Comparison of ENCODE assay signal across 28 cellular contexts in the genomic region with DNA sequence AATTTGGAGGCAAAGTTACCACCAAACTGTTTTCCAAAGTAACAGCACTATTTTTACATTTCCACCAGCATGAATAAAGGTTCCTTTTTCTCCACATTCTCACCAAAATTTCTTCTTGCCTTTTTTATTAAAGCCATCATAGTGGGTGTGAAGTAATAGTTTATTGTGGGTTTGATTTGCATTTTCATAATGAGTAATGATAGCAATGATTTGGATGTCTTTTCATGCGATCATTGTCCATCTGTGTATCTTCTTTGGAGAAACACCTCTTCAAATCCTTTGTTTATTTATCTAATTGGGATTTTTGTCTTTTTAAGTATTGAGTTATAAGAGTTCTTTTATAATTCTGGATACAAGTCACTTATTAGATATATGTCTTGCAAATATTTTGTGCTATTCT.
"Had no signal": no experiment of that assay in that cellular context is flagged by ENCODE, and none has a peak within 500 bp of the region (broad histone marks: within the 10 kb centered on the region; RNA-seq: fewer than 3 reads in every experiment).

No MANE protein-coding gene starts in this region.

- ATAC-seq: activated CD4-positive, alpha-beta T cell treated with anti-CD3 and anti-CD28 coated beads for 36 hours; activated CD4-positive, CD25-positive, alpha-beta regulatory T cell treated with anti-CD3 and anti-CD28 coated beads, Interleukin-2, amount 50 U/mL, for 24 hours; activated CD8-positive, alpha-beta memory T cell treated with anti-CD3 and anti-CD28 coated beads, Interleukin-2, amount 10 ng/mL, durations not matched to agents 7 days and 5 days; activated CD8-positive, alpha-beta T cell treated with anti-CD3 and anti-CD28 coated beads, Interleukin-2, amount 10 ng/mL, durations not matched to agents 7 days and 5 days; activated naive CD8-positive, alpha-beta T cell treated with anti-CD3 and anti-CD28 coated beads, Interleukin-2, amount 50 U/mL, for 24 hours; WTC11 had no signal

- FAIRE-seq: bronchial epithelial cell, TTC549 had no signal

- DNase-seq: activated CD4-positive, alpha-beta memory T cell treated with anti-CD3 and anti-CD28 coated beads, Interleukin-2, amount 10 ng/mL, durations not matched to agents 7 days and 5 days; activated CD4-positive, alpha-beta T cell treated with anti-CD3 and anti-CD28 coated beads for 1 hour; activated CD4-positive, alpha-beta T cell treated with anti-CD3 and anti-CD28 coated beads for 36 hours; activated CD4-positive, alpha-beta T cell treated with anti-CD3 and anti-CD28 coated beads for 48 hours; activated CD4-positive, alpha-beta T cell treated with anti-CD3 and anti-CD28 coated beads, Interleukin-2, amount 10 ng/mL, durations not matched to agents 7 days and 5 days; activated CD4-positive, alpha-beta T cell treated with anti-CD3 and anti-CD28 coated beads, Interleukin-2, amount 50 U/mL, for 48 hours; activated CD4-positive, CD25-positive, alpha-beta regulatory T cell; activated CD8-positive, alpha-beta memory T cell treated with anti-CD3 and anti-CD28 coated beads for 24 hours; activated CD8-positive, alpha-beta memory T cell treated with anti-CD3 and anti-CD28 coated beads, Interleukin-2, amount 10 ng/mL, durations not matched to agents 7 days and 5 days; activated CD8-positive, alpha-beta memory T cell treated with anti-CD3 and anti-CD28 coated beads, Interleukin-2, amount 50 U/mL, for 48 hours; activated CD8-positive, alpha-beta T cell treated with anti-CD3 and anti-CD28 coated beads, Interleukin-2, amount 10 ng/mL, durations not matched to agents 7 days and 5 days; activated effector memory CD4-positive, alpha-beta T cell treated with Interleukin-2 at 50 U/mL for 16 hours; activated gamma-delta T cell; activated naive CD4-positive, alpha-beta T cell treated with anti-CD3 and anti-CD28 coated beads, Interleukin-2, amount 10 ng/mL, durations not matched to agents 7 days and 5 days; activated naive CD4-positive, alpha-beta T cell treated with Interleukin-2 at 50 U/mL for 16 hours; activated naive CD8-positive, alpha-beta T cell treated with anti-CD3 and anti-CD28 coated beads, Interleukin-2, amount 10 ng/mL, durations not matched to agents 7 days and 5 days; activated naive CD8-positive, alpha-beta T cell treated with anti-CD3 and anti-CD28 coated beads, Interleukin-2, amount 50 U/mL, for 24 hours; activated T-cell treated with anti-CD3 and anti-CD28 coated beads, Interleukin-2, amount 50 U/mL, for 24 hours; activated T-cell treated with anti-CD3 and anti-CD28 coated beads, Interleukin-2, amount 50 U/mL, for 48 hours; amygdala; anterior cingulate cortex; T-helper 1 cell; T-helper 2 cell; T-helper 9 cell had no signal
